ENCODE assay signal across 29 cellular contexts in the genomic region with DNA sequence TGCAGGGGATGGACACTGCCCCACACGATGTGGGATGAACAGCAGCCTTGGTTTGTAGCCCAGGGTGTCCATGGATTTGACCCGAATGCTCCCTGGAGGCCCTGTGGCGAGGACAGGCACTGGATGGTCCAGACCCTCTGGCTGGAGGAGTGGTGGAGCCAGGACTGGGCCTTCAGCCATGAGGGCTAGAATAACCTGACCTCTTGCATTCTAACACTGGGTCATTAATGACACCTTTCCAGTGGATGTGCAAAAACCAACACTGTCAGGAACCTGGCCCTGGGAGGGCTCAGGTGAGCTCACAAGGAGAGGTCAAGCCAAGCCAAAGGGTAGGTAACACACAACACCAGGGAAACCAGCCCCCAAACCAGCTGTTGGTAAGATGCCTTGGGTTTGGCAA. TPM values are rescaled to one million over a fixed set of nuclear protein-coding genes. Genes with fewer than 3 reads are reported as not detected.
DNase-seq lines count a peak whose midpoint lies in the region; ATAC-seq, FAIRE-seq and TF ChIP-seq lines count a peak whose summit lies in the region.
"Had no signal": no experiment of that assay in that cellular context is flagged by ENCODE, and none has a peak within 500 bp of the region (broad histone marks: within the 10 kb centered on the region; RNA-seq: fewer than 3 reads in every experiment).

No MANE protein-coding gene starts in this region.

- peak overlapping the region; percentile 87 for H3K27ac Mint-ChIP-seq in activated T-cell treated with anti-CD3 and anti-CD28 coated beads, Interleukin-2, amount 50 U/mL, for 72 hours
- H3K27ac Mint-ChIP-seq in activated naive CD8-positive, alpha-beta T cell treated with anti-CD3 and anti-CD28 coated beads for 36 hours, result peak overlapping the region; percentile 97
- peak overlapping the region; percentile 55 to 73 for H3K27ac Mint-ChIP-seq in natural killer cell treated with Interleukin-12 subunit alpha and Interleukin-12 subunit beta and Interleukin-15 and Interleukin-18, amount 100 ng/mL, for 72 hours
- H3K27ac Mint-ChIP-seq: HFFc6; stimulated activated memory B cell treated with anti-CD40 and anti-IgM and Interleukin-4, amounts not matched to agents 10 μg/mL and 1 μg/mL and 100 μg/mL, for 72 hours had no signal

- TF ChIP-seq CTCF in ascending aorta (IDR thresholded peaks at IDR 0.05), result no peak
- TF ChIP-seq CTCF in sigmoid colon (IDR thresholded peaks at IDR 0.05), result no peak

- H3K4me3 ChIP-seq in ascending aorta (no peak overlapping the region), sigmoid colon (no peak overlapping the region)
- H3K4me3 ChIP-seq: adrenal gland, BLaER1, smooth muscle cell, testis, uterus had no signal

- no peaks in the 10 kb centered on the region for H3K27me3 ChIP-seq in ascending aorta
- H3K27me3 ChIP-seq in sigmoid colon, result no peaks in the 10 kb centered on the region
- H3K27me3 ChIP-seq: adrenal gland, BLaER1, testis, uterus had no signal

- H3K9me3 ChIP-seq in ascending aorta (no peaks in the 10 kb centered on the region), sigmoid colon (no peaks in the 10 kb centered on the region)
- H3K9me3 ChIP-seq: adrenal gland, BLaER1, testis, uterus had no signal

- TF ChIP-seq POLR2A in GM12891 (IDR thresholded peaks at IDR 0.05; ENCODE audit: low read depth, low read length), result peak; percentile 58
- no peak for TF ChIP-seq POLR2A in sigmoid colon (IDR thresholded peaks at IDR 0.05)

- peaks cover 90% of the 10 kb centered on the region for H3K4me1 Mint-ChIP-seq in activated T-cell treated with anti-CD3 and anti-CD28 coated beads, Interleukin-2, amount 50 U/mL, for 72 hours (ENCODE audit: low read depth)
- peaks cover 91% of the 10 kb centered on the region for H3K4me1 Mint-ChIP-seq in activated naive CD8-positive, alpha-beta T cell treated with anti-CD3 and anti-CD28 coated beads for 36 hours
- peaks cover 61 to 63% of the 10 kb centered on the region in 2 donors for H3K4me1 Mint-ChIP-seq in natural killer cell treated with Interleukin-12 subunit alpha and Interleukin-12 subunit beta and Interleukin-15 and Interleukin-18, amount 100 ng/mL, for 72 hours (ENCODE audit: low read depth in 2 of 2)

- no peak for TF ChIP-seq EP300 in sigmoid colon (IDR thresholded peaks at IDR 0.05)

- H3K4me1 ChIP-seq in ascending aorta, result no peaks in the 10 kb centered on the region
- H3K4me1 ChIP-seq in sigmoid colon, result no peaks in the 10 kb centered on the region
- H3K4me1 ChIP-seq: adrenal gland, testis, uterus had no signal

- ATAC-seq in activated T-cell treated with anti-CD3 and anti-CD28 coated beads, Interleukin-2, amount 50 U/mL, for 72 hours (replicated peaks in 1 of 2), result no peak
- no peak for ATAC-seq in natural killer cell treated with Interleukin-12 subunit alpha and Interleukin-12 subunit beta and Interleukin-15 and Interleukin-18, amount 100 ng/mL, for 72 hours
- ATAC-seq in HG02885 (IDR thresholded peaks at IDR 0.05; ENCODE audit: poor library complexity, unreplicated experiment), result no peak
- ATAC-seq: left cardiac atrium; stimulated activated memory B cell treated with anti-CD40 and anti-IgM and Interleukin-4, amounts not matched to agents 10 μg/mL and 1 μg/mL and 100 μg/mL, for 72 hours had no signal

- intact Hi-C loops in ascending aorta (cut with DNase I), result no loop called here
- intact Hi-C loops in sigmoid colon (cut with DNase I), result no loop called here

- H3K9me3 Mint-ChIP-seq in activated T-cell treated with anti-CD3 and anti-CD28 coated beads, Interleukin-2, amount 50 U/mL, for 72 hours, result no peaks in the 10 kb centered on the region
- no peaks in the 10 kb centered on the region for H3K9me3 Mint-ChIP-seq in activated naive CD8-positive, alpha-beta T cell treated with anti-CD3 and anti-CD28 coated beads for 36 hours
- no peaks in the 10 kb centered on the region for H3K9me3 Mint-ChIP-seq in natural killer cell treated with Interleukin-12 subunit alpha and Interleukin-12 subunit beta and Interleukin-15 and Interleukin-18, amount 100 ng/mL, for 72 hours
- H3K9me3 Mint-ChIP-seq: HFFc6; stimulated activated memory B cell treated with anti-CD40 and anti-IgM and Interleukin-4, amounts not matched to agents 10 μg/mL and 1 μg/mL and 100 μg/mL, for 72 hours had no signal

- 89 to 95% methylated on average over 3 of the region's 3 CpGs for WGBS in sigmoid colon, 2 donors

- H3K27ac ChIP-seq in ascending aorta (no peak overlapping the region), sigmoid colon (peak overlapping the region in 1 of 4 donors; percentile 63)
- H3K27ac ChIP-seq: adrenal gland, BLaER1, RWPE1, testis, VCaP had no signal

- H3K27me3 Mint-ChIP-seq in activated T-cell treated with anti-CD3 and anti-CD28 coated beads, Interleukin-2, amount 50 U/mL, for 72 hours (ENCODE audit: low read depth), result no peaks in the 10 kb centered on the region
- no peaks in the 10 kb centered on the region for H3K27me3 Mint-ChIP-seq in activated naive CD8-positive, alpha-beta T cell treated with anti-CD3 and anti-CD28 coated beads for 36 hours
- H3K27me3 Mint-ChIP-seq in natural killer cell treated with Interleukin-12 subunit alpha and Interleukin-12 subunit beta and Interleukin-15 and Interleukin-18, amount 100 ng/mL, for 72 hours, result no peaks in the 10 kb centered on the region
- H3K27me3 Mint-ChIP-seq: stimulated activated memory B cell treated with anti-CD40 and anti-IgM and Interleukin-4, amounts not matched to agents 10 μg/mL and 1 μg/mL and 100 μg/mL, for 72 hours had no signal

- DNase-seq in activated T-cell treated with anti-CD3 and anti-CD28 coated beads, Interleukin-2, amount 50 U/mL, for 72 hours, result no peak
- DNase-seq in activated T-cell treated with anti-CD3 and anti-CD28 coated beads, Interleukin-2, amount 50 U/mL, for 1 hour, result no peak
- DNase-seq in GM12891 (ENCODE audit: insufficient read length, low spot score), result no peak
- no peak for DNase-seq in activated naive CD8-positive, alpha-beta T cell treated with anti-CD3 and anti-CD28 coated beads for 36 hours
- no peak for DNase-seq in natural killer cell treated with Interleukin-12 subunit alpha and Interleukin-12 subunit beta and Interleukin-15 and Interleukin-18, amount 100 ng/mL, for 72 hours (ENCODE audit: low spot score)
- no peak for DNase-seq in ascending aorta (ENCODE audit: low spot score in 2 of 2)
- DNase-seq in sigmoid colon, result no peak
- DNase-seq: ACHN; adrenal gland; effector CD8-positive, alpha-beta T cell; erythroblast; foreskin fibroblast; HFFc6; left cardiac atrium; mesendoderm; NCI-H1417; NCI-H2081 treated with DMSO at 0.1 percent for 48 hours; NCI-H345; NCI-H82; testis; uterus had no signal

- H3K4me3 Mint-ChIP-seq in activated T-cell treated with anti-CD3 and anti-CD28 coated beads, Interleukin-2, amount 50 U/mL, for 72 hours, result no peak overlapping the region
- no peak overlapping the region for H3K4me3 Mint-ChIP-seq in activated naive CD8-positive, alpha-beta T cell treated with anti-CD3 and anti-CD28 coated beads for 36 hours
- H3K4me3 Mint-ChIP-seq in natural killer cell treated with Interleukin-12 subunit alpha and Interleukin-12 subunit beta and Interleukin-15 and Interleukin-18, amount 100 ng/mL, for 72 hours, result no peak overlapping the region
- H3K4me3 Mint-ChIP-seq: HFFc6; stimulated activated memory B cell treated with anti-CD40 and anti-IgM and Interleukin-4, amounts not matched to agents 10 μg/mL and 1 μg/mL and 100 μg/mL, for 72 hours had no signal

- no peak for FAIRE-seq in GM12891 (lab: Jason Lieb, UNC)
- FAIRE-seq: colon, D721Med had no signal

- H3K36me3 ChIP-seq in ascending aorta, result peaks cover 38 to 56% of the 10 kb centered on the region in 2 donors
- peaks cover 0 to 37% (median 4%) of the 10 kb centered on the region in 4 donors for H3K36me3 ChIP-seq in sigmoid colon
- H3K36me3 ChIP-seq: uterus had no signal

- H3K36me3 Mint-ChIP-seq in activated T-cell treated with anti-CD3 and anti-CD28 coated beads, Interleukin-2, amount 50 U/mL, for 72 hours (ENCODE audit: insufficient read depth in 2 of 2), result peaks cover 15 to 36% of the 10 kb centered on the region in 2 donors
- H3K36me3 Mint-ChIP-seq in activated naive CD8-positive, alpha-beta T cell treated with anti-CD3 and anti-CD28 coated beads for 36 hours, result peaks cover 91% of the 10 kb centered on the region
- peaks cover 34% of the 10 kb centered on the region for H3K36me3 Mint-ChIP-seq in natural killer cell treated with Interleukin-12 subunit alpha and Interleukin-12 subunit beta and Interleukin-15 and Interleukin-18, amount 100 ng/mL, for 72 hours

TF ChIP-seq in GM12891, 5 proteins besides CTCF, POLR2A, EP300 and RAD21:
- peak; percentile 79 for TF ChIP-seq POLR2AphosphoS5 (IDR thresholded peaks at IDR 0.05; ENCODE audit: low read depth, low read length)
- no peak for TF ChIP-seq TAF1 (IDR thresholded peaks at IDR 0.05; ENCODE audit: low read depth, low read length)

RNA-seq across cellular contexts. Expression of a gene that starts 51.4 kb away (rescaled TPM):
- total RNA-seq in activated T-cell treated with anti-CD3 and anti-CD28 coated beads, Interleukin-2, amount 50 U/mL, for 72 hours, result 10 to 100 TPM; 34.3 to 52.0 TPM
- 9.0 TPM for polyA plus RNA-seq in GM12891 (2012; ENCODE audit: low read depth, missing spikeins)
- 10 to 100 TPM; 37.9 to 41.8 TPM for total RNA-seq in activated naive CD8-positive, alpha-beta T cell treated with anti-CD3 and anti-CD28 coated beads for 36 hours
- total RNA-seq in natural killer cell treated with Interleukin-12 subunit alpha and Interleukin-12 subunit beta and Interleukin-15 and Interleukin-18, amount 100 ng/mL, for 72 hours, result 10 to 100 TPM; 16.0 to 31.4 TPM
- 6.9 TPM for total RNA-seq in ascending aorta
- 10 to 100 TPM; 11.3 to 17.5 (median 12.2) TPM for total RNA-seq in sigmoid colon
- polyA plus RNA-seq in sigmoid colon, result 10 to 100 TPM; 14.4 to 23.1 (median 18.2) TPM

RNA-seq across cellular contexts. Expression of a gene that starts 51.7 kb away (rescaled TPM):
- total RNA-seq in activated T-cell treated with anti-CD3 and anti-CD28 coated beads, Interleukin-2, amount 50 U/mL, for 72 hours, result 10 to 100 TPM; 23.4 to 26.1 TPM
- polyA plus RNA-seq in GM12891 (2012; ENCODE audit: low read depth, missing spikeins), result 11.6 TPM
- total RNA-seq in activated naive CD8-positive, alpha-beta T cell treated with anti-CD3 and anti-CD28 coated beads for 36 hours, result 10 to 100 TPM; 28.2 to 28.7 TPM
- total RNA-seq in natural killer cell treated with Interleukin-12 subunit alpha and Interleukin-12 subunit beta and Interleukin-15 and Interleukin-18, amount 100 ng/mL, for 72 hours, result 10 to 100 TPM; 24.4 to 25.7 TPM
- 5.5 TPM for total RNA-seq in ascending aorta
- total RNA-seq in sigmoid colon, result 10 to 100 TPM; 23.7 to 28.8 (median 25.7) TPM
- 10 to 100 TPM; 14.6 to 30.1 (median 23.4) TPM for polyA plus RNA-seq in sigmoid colon
